10 cellular contexts compared by ENCODE assay signal in the genomic region with DNA sequence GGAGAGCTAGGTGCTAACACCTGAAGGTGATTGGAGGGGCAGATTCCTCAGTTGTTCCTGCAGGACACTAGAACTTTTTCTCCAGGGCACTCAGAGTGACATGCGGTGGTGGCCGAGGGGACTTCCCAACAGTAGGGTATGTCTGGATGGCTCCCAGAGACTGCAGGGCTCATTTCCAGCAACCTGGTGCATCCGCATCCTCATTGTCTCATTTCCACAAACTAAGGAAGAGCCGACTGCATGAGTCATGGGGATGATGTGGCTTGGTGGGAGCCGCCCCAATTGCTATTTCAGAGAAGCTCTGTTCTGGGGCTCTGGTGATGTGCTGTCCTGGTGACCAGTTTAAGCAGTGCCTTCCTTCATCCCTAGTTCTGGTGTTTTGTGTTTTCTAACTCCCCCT. TPM values are rescaled to one million over a fixed set of nuclear protein-coding genes. Genes with fewer than 3 reads are reported as not detected.
DNase-seq lines count a peak whose midpoint lies in the region; ATAC-seq, FAIRE-seq and TF ChIP-seq lines count a peak whose summit lies in the region.
"Had no signal": no experiment of that assay in that cellular context is flagged by ENCODE, and none has a peak within 500 bp of the region (broad histone marks: within the 10 kb centered on the region; RNA-seq: fewer than 3 reads in every experiment).

No MANE protein-coding gene starts in this region.

- H3K27ac ChIP-seq in HepG2 (ENCODE audit: extremely low read length, insufficient read depth, low read length), result no peak overlapping the region
- H3K27ac ChIP-seq: 22Rv1 had no signal

- FAIRE-seq in HepG2 (lab: Jason Lieb, UNC), result no peak
- no peak for FAIRE-seq in urothelium cell line (lab: Jason Lieb, UNC)

- no peak; the same call in 2 of the 3 replicates for ATAC-seq in HepG2

- no peaks in the 10 kb centered on the region for H3K36me3 ChIP-seq in HepG2 (replicated peaks in 1 of 2; ENCODE audit: control insufficient read depth in 1 of 2, insufficient read depth in 2 of 2, low read length in 2 of 2)

- in situ Hi-C loops in HepG2 (cut with HindIII; ENCODE audit: extremely low pct_ligation_motif_present, low pct_unique_long_range_greater_than_20kb), result no loop called here

- no peak overlapping the region for H3K9ac ChIP-seq in HepG2 (ENCODE audit: insufficient read depth, low read depth, low read length)

- peak overlapping the region; percentile 8; the same call in 1 of the 2 replicates for H3K4me2 ChIP-seq in HepG2 (ENCODE audit: low read depth, low read length)

- no peaks in the 10 kb centered on the region for H3K9me3 ChIP-seq in HepG2 (ENCODE audit: low read length)

- no peak for TF ChIP-seq CTCF in cardiac fibroblast (IDR thresholded peaks at IDR 0.05; ENCODE audit: low read depth, low read length)
- TF ChIP-seq CTCF in HepG2 (CRISPR knock-in tag; IDR thresholded peaks at IDR 0.05), result no peak

- no TSS peak for BruUV-seq in HepG2 (replicated peaks; lab: Mats Ljungman, UMichigan)

- H2AFZ ChIP-seq in HepG2 (ENCODE audit: low read length), result no peak overlapping the region

- POLR2A ChIA-PET in HepG2 (lab: Yijun Ruan, JAX), result no interaction called here

- TF ChIP-seq RAD21 in HepG2 (CRISPR knock-in tag; IDR thresholded peaks at IDR 0.05), result no peak

- DNase-seq in DMS53 (lab: John Stamatoyannopoulos, UW) (peak; percentile 34), DMS53 treated with DMSO at 0.1 percent for 48 hours (lab: John Stamatoyannopoulos, UW; ENCODE audit: unreplicated experiment) (no peak), cardiac fibroblast (ENCODE audit: low read depth in 2 of 2) (peak; percentile 81 to 96), HepG2 (ENCODE audit: low spot score) (peak; percentile 25), urothelium cell line (ENCODE audit: low spot score) (peak; percentile 78), NCI-H2081 (lab: John Stamatoyannopoulos, UW) (no peak), NCI-H774 (lab: John Stamatoyannopoulos, UW) (no peak), cerebellar cortex (ENCODE audit: low spot score) (no peak)

- CTCF ChIA-PET in HepG2 (lab: Yijun Ruan, JAX; ENCODE audit: low intra/inter-chr PET ratio, low total read pairs), result no interaction called here

- WGBS in HepG2 (ENCODE audit: low lambda C conversion rate), result 8% methylated on average over 2 of the region's 5 CpGs

- H3K79me2 ChIP-seq in HepG2 (ENCODE audit: insufficient read depth, low read length), result no peaks in the 10 kb centered on the region

- H3K27me3 ChIP-seq in HepG2 (ENCODE audit: control insufficient read depth in 1 of 2, insufficient read depth in 2 of 2, low read length in 2 of 2), result peaks cover 0 to 26% of the 10 kb centered on the region in 2 experiments; a peak in 1 of 5 replicates

- TF ChIP-seq POLR2A in HepG2 (IDR thresholded peaks at IDR 0.05; ENCODE audit: insufficient read depth in 1 of 2, low read depth in 2 of 2, low read length in 2 of 2), result no peak

- no peak for TF ChIP-seq EP300 in HepG2 (IDR thresholded peaks at IDR 0.05; ENCODE audit: low read depth in 2 of 2, low read length in 2 of 2)
- no peak for TF ChIP-seq EP300 in HepG2 (CRISPR knock-in tag; IDR thresholded peaks at IDR 0.05; ENCODE audit: borderline replicate concordance)

- H3K4me3 ChIP-seq in cardiac fibroblast (replicated peaks in 1 of 2; ENCODE audit: low read depth in 2 of 2, low read length in 2 of 2) (peak overlapping the region in 1 of 2 donors; percentile 30), HepG2 (replicated peaks in 1 of 3; ENCODE audit: insufficient read depth in 1 of 3, low read depth in 2 of 3, low read length in 3 of 3) (no peak overlapping the region)

- peaks cover 54% of the 10 kb centered on the region for H3K4me1 ChIP-seq in HepG2 (ENCODE audit: insufficient read depth, low read length)

- H4K20me1 ChIP-seq in HepG2 (ENCODE audit: insufficient read depth, low read length), result no peaks in the 10 kb centered on the region

- intact Hi-C loops in HepG2 (cut with micrococcal nuclease; ENCODE audit: unreplicated experiment), result loop anchor here (5.0 kb wide), 1 partner anchor 37 kb away; a partner anchor contains a TSS

RNA-seq across cellular contexts. Expression of a gene that starts 2.8 kb away (rescaled TPM):
- total RNA-seq in HepG2 (2016; rRNA removed; fragmentation: Illumina TruSeq; extraction: Trizol), result 0.07 TPM in 1 of 2 replicates, not detected in the other
- not detected in 2 replicates for total RNA-seq in HepG2 (2016; cell fraction: cytosol; rRNA removed; fragmentation: Illumina TruSeq; extraction: Trizol; ENCODE audit: low read depth)
- not detected in 2 replicates for total RNA-seq in HepG2 (2016; cell fraction: insoluble cytoplasmic fraction; rRNA removed; fragmentation: Illumina TruSeq; extraction: Trizol)
- total RNA-seq in HepG2 (2016; cell fraction: membrane; rRNA removed; fragmentation: Illumina TruSeq; extraction: Trizol), result not detected in 2 replicates
- not detected in 2 replicates for total RNA-seq in HepG2 (2016; cell fraction: nucleus; rRNA removed; fragmentation: Illumina TruSeq; extraction: Trizol)
- polyA plus RNA-seq in HepG2 (2011; rRNA removed), result 0.47 and 1.1 TPM in 2 replicates
- polyA plus RNA-seq in HepG2 (2011; cell fraction: cytosol; rRNA removed), result 0.21 and 0.60 TPM in 2 replicates
- 4.1 and 9.2 TPM in 2 replicates for polyA plus RNA-seq in HepG2 (2011; cell fraction: nucleus; rRNA removed)
- polyA plus RNA-seq in HepG2 (2012), result 2.2 and 2.4 TPM in 2 replicates
- not detected in 2 replicates for polyA plus RNA-seq in HepG2 (2016; cell fraction: cytosol; fragmentation: Illumina TruSeq; extraction: Trizol; ENCODE audit: low read depth)
- not detected in 2 replicates for polyA plus RNA-seq in HepG2 (2016; cell fraction: insoluble cytoplasmic fraction; fragmentation: Illumina TruSeq; extraction: Trizol; ENCODE audit: low read depth)
- not detected in 2 replicates for polyA plus RNA-seq in HepG2 (2016; cell fraction: membrane; fragmentation: Illumina TruSeq; extraction: Trizol; ENCODE audit: low read depth)
- polyA plus RNA-seq in HepG2 (2016; cell fraction: nucleus; fragmentation: Illumina TruSeq; extraction: Trizol; ENCODE audit: insufficient read depth, low read depth), result 0.51 and 0.55 TPM in 2 replicates
- 6.3 TPM in 1 of 2 replicates, not detected in the other for polyA minus RNA-seq in HepG2 (2011; rRNA and poly(A)+ RNA removed; ENCODE audit: low replicate concordance)
- 2.1 and 2.7 TPM in 2 replicates for polyA minus RNA-seq in HepG2 (2011; cell fraction: cytosol; rRNA and poly(A)+ RNA removed)
- 3.7 and 7.2 TPM in 2 replicates for polyA minus RNA-seq in HepG2 (2011; cell fraction: nucleus; rRNA and poly(A)+ RNA removed)

RNA-seq across cellular contexts. Expression of a gene that starts 18.6 kb away (rescaled TPM):
- not detected in 2 replicates for total RNA-seq in HepG2 (2016; rRNA removed; fragmentation: Illumina TruSeq; extraction: Trizol)
- total RNA-seq in HepG2 (2016; cell fraction: cytosol; rRNA removed; fragmentation: Illumina TruSeq; extraction: Trizol; ENCODE audit: low read depth), result not detected in 2 replicates
- not detected in 2 replicates for total RNA-seq in HepG2 (2016; cell fraction: insoluble cytoplasmic fraction; rRNA removed; fragmentation: Illumina TruSeq; extraction: Trizol)
- not detected in 2 replicates for total RNA-seq in HepG2 (2016; cell fraction: membrane; rRNA removed; fragmentation: Illumina TruSeq; extraction: Trizol)
- not detected in 2 replicates for total RNA-seq in HepG2 (2016; cell fraction: nucleus; rRNA removed; fragmentation: Illumina TruSeq; extraction: Trizol)
- not detected in 2 replicates for polyA plus RNA-seq in HepG2 (2011; rRNA removed)
- polyA plus RNA-seq in HepG2 (2011; cell fraction: cytosol; rRNA removed), result not detected in 2 replicates
- polyA plus RNA-seq in HepG2 (2011; cell fraction: nucleus; rRNA removed), result not detected in 2 replicates
- 34.1 and 38.2 TPM in 2 replicates for polyA plus RNA-seq in HepG2 (2012)
- not detected in 2 replicates for polyA plus RNA-seq in HepG2 (2016; cell fraction: cytosol; fragmentation: Illumina TruSeq; extraction: Trizol; ENCODE audit: low read depth)
- not detected in 2 replicates for polyA plus RNA-seq in HepG2 (2016; cell fraction: insoluble cytoplasmic fraction; fragmentation: Illumina TruSeq; extraction: Trizol; ENCODE audit: low read depth)
- polyA plus RNA-seq in HepG2 (2016; cell fraction: membrane; fragmentation: Illumina TruSeq; extraction: Trizol; ENCODE audit: low read depth), result not detected in 2 replicates
- not detected in 2 replicates for polyA plus RNA-seq in HepG2 (2016; cell fraction: nucleus; fragmentation: Illumina TruSeq; extraction: Trizol; ENCODE audit: insufficient read depth, low read depth)
- polyA minus RNA-seq in HepG2 (2011; rRNA and poly(A)+ RNA removed; ENCODE audit: low replicate concordance), result not detected in 2 replicates
- 0.70 TPM in 1 of 2 replicates, not detected in the other for polyA minus RNA-seq in HepG2 (2011; cell fraction: cytosol; rRNA and poly(A)+ RNA removed)
- polyA minus RNA-seq in HepG2 (2011; cell fraction: nucleus; rRNA and poly(A)+ RNA removed), result 0.26 TPM in 1 of 2 replicates, not detected in the other

RNA-seq across cellular contexts. Expression of a gene that starts 35.2 kb away (rescaled TPM):
- 0.07 TPM in 1 of 2 replicates, not detected in the other for total RNA-seq in HepG2 (2016; rRNA removed; fragmentation: Illumina TruSeq; extraction: Trizol)
- not detected in 2 replicates for total RNA-seq in HepG2 (2016; cell fraction: cytosol; rRNA removed; fragmentation: Illumina TruSeq; extraction: Trizol; ENCODE audit: low read depth)
- total RNA-seq in HepG2 (2016; cell fraction: insoluble cytoplasmic fraction; rRNA removed; fragmentation: Illumina TruSeq; extraction: Trizol), result 0.28 TPM in 1 of 2 replicates, not detected in the other
- total RNA-seq in HepG2 (2016; cell fraction: membrane; rRNA removed; fragmentation: Illumina TruSeq; extraction: Trizol), result 0.24 and 0.25 TPM in 2 replicates
- total RNA-seq in HepG2 (2016; cell fraction: nucleus; rRNA removed; fragmentation: Illumina TruSeq; extraction: Trizol), result 0.44 and 0.96 TPM in 2 replicates
- 2.2 and 2.4 TPM in 2 replicates for polyA plus RNA-seq in HepG2 (2011; rRNA removed)
- polyA plus RNA-seq in HepG2 (2011; cell fraction: cytosol; rRNA removed), result 0.49 and 2.1 TPM in 2 replicates
- polyA plus RNA-seq in HepG2 (2011; cell fraction: nucleus; rRNA removed), result 10.4 and 24.0 TPM in 2 replicates
- polyA plus RNA-seq in HepG2 (2012), result 2.3 and 3.0 TPM in 2 replicates
- polyA plus RNA-seq in HepG2 (2016; cell fraction: cytosol; fragmentation: Illumina TruSeq; extraction: Trizol; ENCODE audit: low read depth), result 0.10 and 0.23 TPM in 2 replicates
- 0.28 TPM in 1 of 2 replicates, not detected in the other for polyA plus RNA-seq in HepG2 (2016; cell fraction: insoluble cytoplasmic fraction; fragmentation: Illumina TruSeq; extraction: Trizol; ENCODE audit: low read depth)
- polyA plus RNA-seq in HepG2 (2016; cell fraction: membrane; fragmentation: Illumina TruSeq; extraction: Trizol; ENCODE audit: low read depth), result 0.50 TPM in 1 of 2 replicates, not detected in the other
- 0.48 and 0.88 TPM in 2 replicates for polyA plus RNA-seq in HepG2 (2016; cell fraction: nucleus; fragmentation: Illumina TruSeq; extraction: Trizol; ENCODE audit: insufficient read depth, low read depth)
- polyA minus RNA-seq in HepG2 (2011; rRNA and poly(A)+ RNA removed; ENCODE audit: low replicate concordance), result 1.2 TPM in 1 of 2 replicates, not detected in the other
- not detected in 2 replicates for polyA minus RNA-seq in HepG2 (2011; cell fraction: cytosol; rRNA and poly(A)+ RNA removed)
- polyA minus RNA-seq in HepG2 (2011; cell fraction: nucleus; rRNA and poly(A)+ RNA removed), result 1.2 and 1.7 TPM in 2 replicates

RNA-seq across cellular contexts. Expression of a gene that starts 35.4 kb away (rescaled TPM):
- 58.5 and 66.9 TPM in 2 replicates for total RNA-seq in HepG2 (2016; rRNA removed; fragmentation: Illumina TruSeq; extraction: Trizol)
- 17.6 and 18.7 TPM in 2 replicates for total RNA-seq in HepG2 (2016; cell fraction: cytosol; rRNA removed; fragmentation: Illumina TruSeq; extraction: Trizol; ENCODE audit: low read depth)
- 53.8 and 67.4 TPM in 2 replicates for total RNA-seq in HepG2 (2016; cell fraction: insoluble cytoplasmic fraction; rRNA removed; fragmentation: Illumina TruSeq; extraction: Trizol)
- 53.8 and 64.2 TPM in 2 replicates for total RNA-seq in HepG2 (2016; cell fraction: membrane; rRNA removed; fragmentation: Illumina TruSeq; extraction: Trizol)
- total RNA-seq in HepG2 (2016; cell fraction: nucleus; rRNA removed; fragmentation: Illumina TruSeq; extraction: Trizol), result 81.5 and 83.9 TPM in 2 replicates
- polyA plus RNA-seq in HepG2 (2011; rRNA removed), result 74.8 and 121 TPM in 2 replicates
- 47.5 and 102 TPM in 2 replicates for polyA plus RNA-seq in HepG2 (2011; cell fraction: cytosol; rRNA removed)
- polyA plus RNA-seq in HepG2 (2011; cell fraction: nucleus; rRNA removed), result 131 and 258 TPM in 2 replicates
- 59.1 and 64.3 TPM in 2 replicates for polyA plus RNA-seq in HepG2 (2012)
- 10.5 and 13.0 TPM in 2 replicates for polyA plus RNA-seq in HepG2 (2016; cell fraction: cytosol; fragmentation: Illumina TruSeq; extraction: Trizol; ENCODE audit: low read depth)
- 31.3 and 35.9 TPM in 2 replicates for polyA plus RNA-seq in HepG2 (2016; cell fraction: insoluble cytoplasmic fraction; fragmentation: Illumina TruSeq; extraction: Trizol; ENCODE audit: low read depth)
- polyA plus RNA-seq in HepG2 (2016; cell fraction: membrane; fragmentation: Illumina TruSeq; extraction: Trizol; ENCODE audit: low read depth), result 36.7 and 41.7 TPM in 2 replicates
- 102 and 105 TPM in 2 replicates for polyA plus RNA-seq in HepG2 (2016; cell fraction: nucleus; fragmentation: Illumina TruSeq; extraction: Trizol; ENCODE audit: insufficient read depth, low read depth)
- polyA minus RNA-seq in HepG2 (2011; rRNA and poly(A)+ RNA removed; ENCODE audit: low replicate concordance), result 0.19 and 706 TPM in 2 replicates
- polyA minus RNA-seq in HepG2 (2011; cell fraction: cytosol; rRNA and poly(A)+ RNA removed), result 95.5 and 142 TPM in 2 replicates
- polyA minus RNA-seq in HepG2 (2011; cell fraction: nucleus; rRNA and poly(A)+ RNA removed), result 137 and 199 TPM in 2 replicates
- total RNA-seq: glomerular endothelial cell had no signal

RNA-seq across cellular contexts. Expression of a gene that starts 53.5 kb away (rescaled TPM):
- total RNA-seq in HepG2 (2016; rRNA removed; fragmentation: Illumina TruSeq; extraction: Trizol), result 4.6 and 6.5 TPM in 2 replicates
- total RNA-seq in HepG2 (2016; cell fraction: cytosol; rRNA removed; fragmentation: Illumina TruSeq; extraction: Trizol; ENCODE audit: low read depth), result 3.4 and 5.0 TPM in 2 replicates
- 4.3 and 5.4 TPM in 2 replicates for total RNA-seq in HepG2 (2016; cell fraction: insoluble cytoplasmic fraction; rRNA removed; fragmentation: Illumina TruSeq; extraction: Trizol)
- total RNA-seq in HepG2 (2016; cell fraction: membrane; rRNA removed; fragmentation: Illumina TruSeq; extraction: Trizol), result 2.5 and 3.6 TPM in 2 replicates
- 9.8 and 10.9 TPM in 2 replicates for total RNA-seq in HepG2 (2016; cell fraction: nucleus; rRNA removed; fragmentation: Illumina TruSeq; extraction: Trizol)
- 1.2 and 2.2 TPM in 2 replicates for polyA plus RNA-seq in HepG2 (2011; rRNA removed)
- 0.63 and 0.85 TPM in 2 replicates for polyA plus RNA-seq in HepG2 (2011; cell fraction: cytosol; rRNA removed)
- 1.5 and 2.5 TPM in 2 replicates for polyA plus RNA-seq in HepG2 (2011; cell fraction: nucleus; rRNA removed)
- 0.69 and 1.7 TPM in 2 replicates for polyA plus RNA-seq in HepG2 (2012)
- 0.19 and 0.21 TPM in 2 replicates for polyA plus RNA-seq in HepG2 (2016; cell fraction: cytosol; fragmentation: Illumina TruSeq; extraction: Trizol; ENCODE audit: low read depth)
- polyA plus RNA-seq in HepG2 (2016; cell fraction: insoluble cytoplasmic fraction; fragmentation: Illumina TruSeq; extraction: Trizol; ENCODE audit: low read depth), result 3.6 and 4.3 TPM in 2 replicates
- polyA plus RNA-seq in HepG2 (2016; cell fraction: membrane; fragmentation: Illumina TruSeq; extraction: Trizol; ENCODE audit: low read depth), result 0.18 and 0.38 TPM in 2 replicates
- 4.4 and 5.8 TPM in 2 replicates for polyA plus RNA-seq in HepG2 (2016; cell fraction: nucleus; fragmentation: Illumina TruSeq; extraction: Trizol; ENCODE audit: insufficient read depth, low read depth)
- 1.2 TPM in 1 of 2 replicates, not detected in the other for polyA minus RNA-seq in HepG2 (2011; rRNA and poly(A)+ RNA removed; ENCODE audit: low replicate concordance)
- polyA minus RNA-seq in HepG2 (2011; cell fraction: cytosol; rRNA and poly(A)+ RNA removed), result 1.6 and 2.1 TPM in 2 replicates
- 11.4 and 20.6 TPM in 2 replicates for polyA minus RNA-seq in HepG2 (2011; cell fraction: nucleus; rRNA and poly(A)+ RNA removed)

Comparison
In these comparisons a context has a peak if more than half of its experiments do, and no peak if none do; other contexts are left out.
1. DNase-seq: peak in DMS53 (single experiment), cardiac fibroblast (2 of 2), HepG2 (single experiment) and urothelium cell line (single experiment); none in DMS53 treated with DMSO at 0.1 percent for 48 hours (single experiment), NCI-H2081 (0 of 2), NCI-H774 (single experiment) and cerebellar cortex (single experiment).